In genomic region chr5:163436515-163436914, GRCh38 we compare ENCODE assay signal across 1 cellular context.
TF ChIP-seq lines count a peak whose summit lies in the region.

No MANE protein-coding gene starts in this region.

TF ChIP-seq in endothelial cell of umbilical vein, 7 proteins besides CTCF, POLR2A, EP300 and RAD21:
- no peak for TF ChIP-seq MAX (IDR thresholded peaks at IDR 0.05; ENCODE audit: insufficient read depth, insufficient read length)
- no peak for TF ChIP-seq POLR2AphosphoS5 (IDR thresholded peaks at IDR 0.05; ENCODE audit: insufficient read depth, low read depth, low read length)
- no peak for TF ChIP-seq MYC (IDR thresholded peaks at IDR 0.05; ENCODE audit: low read depth, low read length)
- TF ChIP-seq EZH2 (IDR thresholded peaks at IDR 0.05; ENCODE audit: borderline replicate concordance, low read depth, low read length, severe bottlenecking): no peak
- no peak for TF ChIP-seq JUN (IDR thresholded peaks at IDR 0.05; ENCODE audit: borderline replicate concordance, insufficient read depth, insufficient read length, low read depth)
- TF ChIP-seq GATA2 (IDR thresholded peaks at IDR 0.05; ENCODE audit: insufficient read depth, insufficient read length, low read depth, low read length): no peak
- no peak for TF ChIP-seq FOS (IDR thresholded peaks at IDR 0.05; ENCODE audit: borderline replicate concordance, insufficient read depth, low read length)
